In the genomic region with DNA sequence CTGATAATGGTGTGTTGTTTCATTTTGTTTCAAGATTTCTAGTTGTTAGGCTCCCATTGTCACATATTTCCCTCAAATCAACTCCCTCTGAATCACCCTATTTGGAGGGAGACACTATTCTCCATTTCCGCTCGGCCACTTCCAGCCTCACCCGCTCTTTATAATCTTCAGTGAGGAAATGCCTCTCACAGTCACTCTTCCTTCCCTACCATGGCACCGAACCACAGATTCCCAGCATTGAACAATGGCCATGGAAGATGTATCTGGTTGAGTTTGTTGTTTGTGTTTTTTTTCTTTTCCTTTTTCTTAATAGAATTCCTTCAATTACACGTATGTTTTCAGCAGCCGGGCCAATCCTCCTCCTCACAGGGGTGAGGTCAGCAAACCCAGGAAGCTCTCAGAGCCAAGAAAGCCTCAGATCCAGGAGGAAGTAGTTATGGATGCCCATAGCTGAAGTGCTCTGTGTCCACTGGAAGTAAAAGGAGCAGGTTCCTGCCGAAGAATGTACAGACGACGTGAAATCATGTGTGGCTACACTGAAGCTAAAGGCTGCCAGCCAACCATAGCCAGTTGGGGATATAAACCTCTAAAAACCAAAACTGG, we compare ENCODE assay signal across 15 cellular contexts.
A peak's percentile ranks its signal among the peaks of the same experiment; 100 is the strongest.
DNase-seq lines count a peak whose midpoint lies in the region; ATAC-seq and TF ChIP-seq lines count a peak whose summit lies in the region.
"Had no signal": no experiment of that assay in that cellular context is flagged by ENCODE, and none has a peak within 500 bp of the region (broad histone marks: within the 10 kb centered on the region; RNA-seq: fewer than 3 reads in every experiment).

No MANE protein-coding gene starts in this region.

- H4K20me1 ChIP-seq in mammary epithelial cell (ENCODE audit: insufficient read depth, low read length), result no peaks in the 10 kb centered on the region

- 87% methylated on average over 8 of the region's 9 CpGs for WGBS in mammary epithelial cell (ENCODE audit: low coverage, missing lambda C conversion rate)
- WGBS in psoas muscle, 3 donors, result 42 to 55% (median 47%) methylated on average over 9 of the region's 9 CpGs
- 43 to 77% methylated on average over 8 to 9 of the region's 9 CpGs for WGBS in upper lobe of left lung, 2 donors

- H3K27ac Mint-ChIP-seq in MCF 10A (ENCODE audit: low read depth, unreplicated experiment), result peak overlapping the region; percentile 76
- no peak overlapping the region for H3K27ac Mint-ChIP-seq in natural killer cell treated with Interleukin-12 subunit alpha and Interleukin-12 subunit beta and Interleukin-15 and Interleukin-18, amount 100 ng/mL, for 72 hours
- H3K27ac Mint-ChIP-seq in T-helper 2 cell treated with Interferon-gamma antibody and Interleukin-4, amounts not matched to agents 5 μg/mL and 100 μg/mL, for 36 hours, result no peak overlapping the region
- H3K27ac Mint-ChIP-seq: endodermal cell had no signal

- H3K4me1 Mint-ChIP-seq in MCF 10A (ENCODE audit: insufficient read depth, unreplicated experiment), result peaks cover 20% of the 10 kb centered on the region
- peaks cover 7 to 13% of the 10 kb centered on the region in 2 donors for H3K4me1 Mint-ChIP-seq in natural killer cell treated with Interleukin-12 subunit alpha and Interleukin-12 subunit beta and Interleukin-15 and Interleukin-18, amount 100 ng/mL, for 72 hours (ENCODE audit: low read depth in 2 of 2)
- H3K4me1 Mint-ChIP-seq in T-helper 2 cell treated with Interferon-gamma antibody and Interleukin-4, amounts not matched to agents 5 μg/mL and 100 μg/mL, for 36 hours (ENCODE audit: low read depth), result peaks cover 26% of the 10 kb centered on the region

- no peak overlapping the region for H3K27ac ChIP-seq in mammary epithelial cell (ENCODE audit: insufficient read depth, low read depth, low read length)
- peak overlapping the region; percentile 63 to 84 for H3K27ac ChIP-seq in right atrium auricular region
- H3K27ac ChIP-seq in psoas muscle, result peak overlapping the region; percentile 63
- peak overlapping the region; percentile 52 to 85 (median 69) for H3K27ac ChIP-seq in upper lobe of left lung

- H3K9me3 ChIP-seq in mammary epithelial cell (replicated peaks; ENCODE audit: insufficient read depth, low read length) (no peaks in the 10 kb centered on the region), right atrium auricular region (no peaks in the 10 kb centered on the region), psoas muscle (no peaks in the 10 kb centered on the region), upper lobe of left lung (no peaks in the 10 kb centered on the region)
- H3K9me3 ChIP-seq: pancreas had no signal

- dilution Hi-C loops in mammary epithelial cell (cut with HindIII; ENCODE audit: low sequenced_read_pairs), result no loop called here

- POLR2A ChIA-PET in MCF 10A (lab: Yijun Ruan, JAX), result interaction anchor here (0.6 kb wide), 1 partner anchor 178 kb away, joined by 5 read pairs; no protein-coding TSS in a partner anchor

- in situ Hi-C loops in mammary epithelial cell (cut with MboI; ENCODE audit: low sequenced_read_pairs in 2 of 2), result no loop called here

- CTCF ChIA-PET in MCF 10A (lab: Yijun Ruan, JAX), result interaction anchor here (0.5 to 0.9 kb wide), 2 partner anchors 20 to 27 kb away, joined by 3 to 4 read pairs; no protein-coding TSS in a partner anchor
- CTCF ChIA-PET in mammary epithelial cell (lab: Charles Lee; ENCODE audit: low non-redundant PET), result no interaction called here

- peak in 1 of 4 donors; percentile 24 for ATAC-seq in psoas muscle
- ATAC-seq in upper lobe of left lung (ENCODE audit: low FRiP score in 2 of 2), result peak in 1 of 2 donors; percentile 31
- no peak for ATAC-seq in natural killer cell treated with Interleukin-12 subunit alpha and Interleukin-12 subunit beta and Interleukin-15 and Interleukin-18, amount 100 ng/mL, for 72 hours
- ATAC-seq: pancreas had no signal

- no peaks in the 10 kb centered on the region for H3K9me3 Mint-ChIP-seq in MCF 10A (ENCODE audit: unreplicated experiment)
- no peaks in the 10 kb centered on the region for H3K9me3 Mint-ChIP-seq in natural killer cell treated with Interleukin-12 subunit alpha and Interleukin-12 subunit beta and Interleukin-15 and Interleukin-18, amount 100 ng/mL, for 72 hours
- H3K9me3 Mint-ChIP-seq in T-helper 2 cell treated with Interferon-gamma antibody and Interleukin-4, amounts not matched to agents 5 μg/mL and 100 μg/mL, for 36 hours, result no peaks in the 10 kb centered on the region
- H3K9me3 Mint-ChIP-seq: endodermal cell had no signal

- H3K4me2 ChIP-seq in mammary epithelial cell (ENCODE audit: insufficient read depth, low read depth, low read length), result no peak overlapping the region

- H3K4me3 Mint-ChIP-seq in MCF 10A (ENCODE audit: unreplicated experiment), result no peak overlapping the region
- no peak overlapping the region for H3K4me3 Mint-ChIP-seq in natural killer cell treated with Interleukin-12 subunit alpha and Interleukin-12 subunit beta and Interleukin-15 and Interleukin-18, amount 100 ng/mL, for 72 hours
- H3K4me3 Mint-ChIP-seq in T-helper 2 cell treated with Interferon-gamma antibody and Interleukin-4, amounts not matched to agents 5 μg/mL and 100 μg/mL, for 36 hours, result no peak overlapping the region
- H3K4me3 Mint-ChIP-seq: endodermal cell had no signal

- H3K9ac ChIP-seq in mammary epithelial cell (ENCODE audit: insufficient read depth, low read length), result no peak overlapping the region

- DNase-seq in MCF 10A (ENCODE audit: unreplicated experiment) (no peak), mammary epithelial cell (no peak), right atrium auricular region (ENCODE audit: low spot score) (no peak), psoas muscle (no peak), upper lobe of left lung (no peak), DMS 273 treated with DMSO at 0.1 percent for 48 hours (lab: John Stamatoyannopoulos, UW) (no peak)
- no peak for DNase-seq in natural killer cell treated with Interleukin-12 subunit alpha and Interleukin-12 subunit beta and Interleukin-15 and Interleukin-18, amount 100 ng/mL, for 72 hours (ENCODE audit: low spot score)
- DNase-seq in T-helper 2 cell treated with Interferon-gamma antibody and Interleukin-4, amounts not matched to agents 5 μg/mL and 100 μg/mL, for 36 hours (ENCODE audit: low spot score), result no peak
- DNase-seq: endodermal cell; mesendoderm; NCI-H2081; NCI-H748 treated with DMSO at 0.1 percent for 48 hours; pancreas; SHP77 treated with DMSO at 0.1 percent for 48 hours; stimulated activated CD4-positive, alpha-beta T cell treated with anti-CD3 and anti-CD28 coated beads, Interleukin-2, amount 100 ng/mL, for 48 hours had no signal

- H2AFZ ChIP-seq in mammary epithelial cell (ENCODE audit: low read depth, low read length), result no peak overlapping the region

- H3K36me3 ChIP-seq in mammary epithelial cell (ENCODE audit: insufficient read depth, low read length), result no peaks in the 10 kb centered on the region
- no peaks in the 10 kb centered on the region for H3K36me3 ChIP-seq in right atrium auricular region
- H3K36me3 ChIP-seq in psoas muscle (ENCODE audit: insufficient read depth in 1 of 2, low read depth in 1 of 2), result no peaks in the 10 kb centered on the region
- no peaks in the 10 kb centered on the region for H3K36me3 ChIP-seq in upper lobe of left lung
- H3K36me3 ChIP-seq: pancreas had no signal

- intact Hi-C loops in MCF 10A (cut with micrococcal nuclease) (no loop called here), mammary epithelial cell (cut with micrococcal nuclease) (no loop called here), psoas muscle (cut with DNase I) (loop anchor here in 1 of 2 donors (5.0 kb wide), 2 partner anchors 122 to 473 kb away; partner anchors contain the start of gene FOXO1)

- no peaks in the 10 kb centered on the region for H3K79me2 ChIP-seq in mammary epithelial cell (ENCODE audit: insufficient read depth, low read length)

- TF ChIP-seq CTCF in MCF 10A (IDR thresholded peaks at IDR 0.05; ENCODE audit: unreplicated experiment) (no peak), mammary epithelial cell (conservative IDR thresholded peaks at IDR 0.05 in 1 of 2, IDR thresholded peaks at IDR 0.05 in 1 of 2; ENCODE audit: extremely low read depth in 1 of 2, insufficient read depth in 1 of 2, low read depth in 1 of 2, low read length in 2 of 2) (no peak), right atrium auricular region (IDR thresholded peaks at IDR 0.05) (no peak), psoas muscle (IDR thresholded peaks at IDR 0.05) (no peak), upper lobe of left lung (IDR thresholded peaks at IDR 0.05) (no peak)

- TF ChIP-seq EP300 in upper lobe of left lung (IDR thresholded peaks at IDR 0.05), result peak in 3 of 4 donors; percentile 13 to 58 (median 54)

- H3K27me3 ChIP-seq in mammary epithelial cell (ENCODE audit: insufficient read depth, low read length) (no peaks in the 10 kb centered on the region), right atrium auricular region (no peaks in the 10 kb centered on the region), psoas muscle (ENCODE audit: insufficient read depth in 3 of 3, low read length in 2 of 3) (no peaks in the 10 kb centered on the region), upper lobe of left lung (no peaks in the 10 kb centered on the region)
- H3K27me3 ChIP-seq: pancreas had no signal

- no peaks in the 10 kb centered on the region for H3K27me3 Mint-ChIP-seq in MCF 10A (ENCODE audit: insufficient read depth, unreplicated experiment)
- H3K27me3 Mint-ChIP-seq in natural killer cell treated with Interleukin-12 subunit alpha and Interleukin-12 subunit beta and Interleukin-15 and Interleukin-18, amount 100 ng/mL, for 72 hours, result peaks cover 4 to 18% of the 10 kb centered on the region in 2 donors
- peaks cover 4% of the 10 kb centered on the region for H3K27me3 Mint-ChIP-seq in T-helper 2 cell treated with Interferon-gamma antibody and Interleukin-4, amounts not matched to agents 5 μg/mL and 100 μg/mL, for 36 hours (ENCODE audit: low read depth)

- TF ChIP-seq POLR2A in upper lobe of left lung (IDR thresholded peaks at IDR 0.05), result no peak

- H3K4me1 ChIP-seq in mammary epithelial cell (ENCODE audit: insufficient read depth, low read length) (peaks cover 30% of the 10 kb centered on the region), right atrium auricular region (peaks cover 0 to 43% of the 10 kb centered on the region in 2 donors), psoas muscle (peaks cover 39% of the 10 kb centered on the region), upper lobe of left lung (peaks cover 5 to 23% (median 18%) of the 10 kb centered on the region in 4 donors)

- peaks cover 9% of the 10 kb centered on the region for H3K36me3 Mint-ChIP-seq in MCF 10A (ENCODE audit: insufficient read depth, unreplicated experiment)
- no peaks in the 10 kb centered on the region for H3K36me3 Mint-ChIP-seq in natural killer cell treated with Interleukin-12 subunit alpha and Interleukin-12 subunit beta and Interleukin-15 and Interleukin-18, amount 100 ng/mL, for 72 hours
- H3K36me3 Mint-ChIP-seq in T-helper 2 cell treated with Interferon-gamma antibody and Interleukin-4, amounts not matched to agents 5 μg/mL and 100 μg/mL, for 36 hours (ENCODE audit: low read depth), result no peaks in the 10 kb centered on the region

- H3K4me3 ChIP-seq in mammary epithelial cell (replicated peaks in 1 of 3; ENCODE audit: insufficient read depth in 1 of 3, low read depth in 2 of 3, low read length in 3 of 3), result no peak overlapping the region
- no peak overlapping the region for H3K4me3 ChIP-seq in right atrium auricular region
- H3K4me3 ChIP-seq in psoas muscle, result peak overlapping the region; percentile 24
- no peak overlapping the region for H3K4me3 ChIP-seq in upper lobe of left lung
- H3K4me3 ChIP-seq: pancreas had no signal

- BruUV-seq in MCF 10A (replicated peaks; lab: Mats Ljungman, UMichigan), result no TSS peak
- BruUV-seq in mammary epithelial cell (replicated peaks; lab: Mats Ljungman, UMichigan), result no TSS peak
